ENCODE assay signal across 30 cellular contexts in the genomic region with DNA sequence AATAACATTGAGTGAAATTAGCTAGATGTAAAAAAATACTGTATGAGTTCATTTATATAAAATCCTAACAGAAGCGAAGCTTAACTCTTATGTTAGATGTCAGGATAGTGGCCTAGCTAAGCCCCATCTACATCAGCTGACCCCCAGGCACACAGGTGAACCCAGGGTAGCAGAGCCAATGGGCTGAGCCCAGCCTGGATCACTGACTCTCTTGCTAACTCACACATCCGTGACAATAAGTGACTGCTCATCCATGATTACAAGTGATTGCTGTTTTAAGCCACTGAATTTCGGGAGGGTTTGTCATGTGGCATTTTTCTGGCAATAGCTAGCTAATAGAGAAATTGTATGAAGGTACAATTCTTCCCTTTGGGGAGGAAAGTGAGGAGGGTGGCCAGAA.
"Had no signal": no experiment of that assay in that cellular context is flagged by ENCODE, and none has a peak within 500 bp of the region (broad histone marks: within the 10 kb centered on the region; RNA-seq: fewer than 3 reads in every experiment).

No MANE protein-coding gene starts in this region.

- H3K4me3 Mint-ChIP-seq: immature natural killer cell, mesothelial cell of epicardium, naive B cell had no signal

- H3K4me3 ChIP-seq: coronary artery, dorsolateral prefrontal cortex, esophagus squamous epithelium, gastrocnemius medialis, hepatocyte, left ventricle myocardium inferior, lower lobe of right lung, mucosa of descending colon had no signal

- H3K4me1 ChIP-seq: esophagus squamous epithelium, gastrocnemius medialis, left ventricle myocardium inferior, lower lobe of right lung had no signal

- ATAC-seq: esophagus mucosa, gastrocnemius medialis, left cardiac atrium, left lobe of liver, lower lobe of right lung, mucosa of descending colon had no signal

- DNase-seq: dermis blood vessel endothelial cell; dorsolateral prefrontal cortex; effector CD4-positive, alpha-beta T cell; effector memory CD4-positive, alpha-beta T cell; erythroblast; esophagus squamous epithelium; foreskin fibroblast; foreskin melanocyte; gastrocnemius medialis; glutamatergic neuron; head of caudate nucleus; hypothalamus; immature natural killer cell; islet precursor cell; kidney; kidney glomerular epithelial cell; left cardiac atrium; left ventricle myocardium inferior; lower lobe of right lung; mesenchymal stem cell; mucosa of descending colon; naive B cell had no signal

- H3K27ac ChIP-seq: coronary artery, dorsolateral prefrontal cortex, epithelial cell of prostate, esophagus squamous epithelium, gastrocnemius medialis, hepatocyte, left ventricle myocardium inferior, lower lobe of right lung had no signal

- H3K27ac Mint-ChIP-seq: immature natural killer cell, mesothelial cell of epicardium had no signal

- H3K79me2 ChIP-seq: hepatocyte had no signal

- H3K4me2 ChIP-seq: hepatocyte had no signal

- H2AFZ ChIP-seq: hepatocyte had no signal

- FAIRE-seq: colon, endometrium, kidney had no signal

- H3K9me3 Mint-ChIP-seq: immature natural killer cell had no signal

- H3K36me3 ChIP-seq: esophagus squamous epithelium, gastrocnemius medialis, left ventricle myocardium inferior, lower lobe of right lung had no signal

- H3K9me3 ChIP-seq: esophagus squamous epithelium, gastrocnemius medialis, lower lobe of right lung, mucosa of descending colon had no signal

- H3K36me3 Mint-ChIP-seq: immature natural killer cell, mesothelial cell of epicardium, naive B cell had no signal

- H3K4me1 Mint-ChIP-seq: immature natural killer cell, mesothelial cell of epicardium, naive B cell had no signal

- H3K27me3 ChIP-seq: dorsolateral prefrontal cortex, hepatocyte had no signal
